ENCODE assay signal across 13 cellular contexts in the genomic region with DNA sequence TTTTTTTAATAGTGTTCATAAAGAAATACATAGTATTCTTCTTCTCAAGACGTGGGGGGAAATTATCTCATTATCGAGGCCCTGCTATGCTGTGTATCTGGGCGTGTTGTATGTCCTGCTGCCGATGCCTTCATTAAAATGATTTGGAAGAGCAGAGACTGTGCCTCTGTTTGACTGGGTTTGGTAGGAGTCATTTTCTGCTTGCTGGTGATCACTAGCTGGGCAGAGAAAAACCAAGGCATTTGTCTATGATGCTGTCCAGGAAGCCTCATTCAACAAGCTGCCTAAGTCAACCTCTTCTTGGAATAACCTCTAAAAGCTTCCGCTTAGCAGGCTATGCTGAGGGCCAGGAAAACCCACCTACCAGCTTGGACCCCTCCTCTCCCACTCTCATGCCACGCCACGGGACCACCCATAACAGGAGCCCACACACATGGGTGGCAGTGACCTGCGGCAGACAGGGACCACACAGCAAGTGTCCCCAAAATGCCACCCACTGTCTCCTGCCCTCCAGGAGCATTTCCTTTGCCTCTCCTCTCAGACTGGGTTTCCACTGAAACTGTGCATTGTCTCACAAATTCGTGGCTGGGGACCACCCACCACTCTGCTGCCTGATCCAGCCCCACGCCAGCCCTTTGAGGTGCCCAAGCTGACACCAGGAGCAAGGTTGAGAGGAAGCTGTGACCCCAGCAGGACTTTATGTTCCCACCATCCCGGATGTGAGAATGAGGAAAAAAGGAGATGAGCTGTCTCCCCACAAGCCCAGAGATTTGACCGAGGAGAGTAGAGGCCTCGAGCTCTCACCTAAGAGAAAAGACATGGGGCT. TPM values are rescaled to one million over a fixed set of nuclear protein-coding genes. Genes with fewer than 3 reads are reported as not detected.
DNase-seq lines count a peak whose midpoint lies in the region; ATAC-seq and TF ChIP-seq lines count a peak whose summit lies in the region.
"Had no signal": no experiment of that assay in that cellular context is flagged by ENCODE, and none has a peak within 500 bp of the region (broad histone marks: within the 10 kb centered on the region; RNA-seq: fewer than 3 reads in every experiment).

No MANE protein-coding gene starts in this region.

- CTCF ChIA-PET in CD8-positive, alpha-beta memory T cell (lab: Charles Lee) = interaction anchor here (0.9 to 13.0 kb wide), 11 partner anchors 10 to 700 kb away, joined by 3 to 338 read pairs (median 3); no protein-coding TSS in a partner anchor
- CTCF ChIA-PET in PC-3 (lab: Charles Lee) = interaction anchor here (0.8 kb wide), 1 partner anchor 331 kb away, joined by 3 read pairs; no protein-coding TSS in a partner anchor

- H3K9me2 ChIP-seq in PC-3 (replicated peaks; ENCODE audit: low read length) = no peaks in the 10 kb centered on the region

- no peaks in the 10 kb centered on the region for H4K20me1 ChIP-seq in PC-3 (ENCODE audit: low read length)

- H3K36me3 ChIP-seq in CD8-positive, alpha-beta memory T cell (ENCODE audit: insufficient read depth, low read length) = peaks cover 49% of the 10 kb centered on the region
- H3K36me3 ChIP-seq in PC-3 (ENCODE audit: low read depth, low read length) = no peaks in the 10 kb centered on the region; the same call in 1 of the 2 replicates
- H3K36me3 ChIP-seq: prostate gland had no signal

- H3K27ac Mint-ChIP-seq in CD8-positive, alpha-beta memory T cell = peak overlapping the region; percentile 96 to 100 (median 100)
- peak overlapping the region; percentile 98 for H3K27ac Mint-ChIP-seq in activated naive CD8-positive, alpha-beta T cell
- H3K27ac Mint-ChIP-seq in nephron = peak overlapping the region; percentile 57 to 97 (median 93)

- no peak overlapping the region for H3K9ac ChIP-seq in PC-3 (ENCODE audit: low read length)

- H3K4me3 Mint-ChIP-seq in CD8-positive, alpha-beta memory T cell = peak overlapping the region; percentile 79 to 93 (median 84)
- H3K4me3 Mint-ChIP-seq in activated naive CD8-positive, alpha-beta T cell = peak overlapping the region; percentile 93
- no peak overlapping the region for H3K4me3 Mint-ChIP-seq in nephron

- H3K9me3 Mint-ChIP-seq in CD8-positive, alpha-beta memory T cell = peaks cover 0 to 4% (median 2%) of the 10 kb centered on the region in 5 donors
- H3K9me3 Mint-ChIP-seq in activated naive CD8-positive, alpha-beta T cell (ENCODE audit: low read depth) = no peaks in the 10 kb centered on the region
- no peaks in the 10 kb centered on the region for H3K9me3 Mint-ChIP-seq in nephron
- H3K9me3 Mint-ChIP-seq: CD14-positive monocyte had no signal

- H3K27me3 ChIP-seq in CD8-positive, alpha-beta memory T cell (ENCODE audit: insufficient read depth, low read length, poor library complexity, severe bottlenecking) = no peaks in the 10 kb centered on the region
- no peaks in the 10 kb centered on the region for H3K27me3 ChIP-seq in PC-3 (ENCODE audit: low read length)

- H3F3A ChIP-seq in PC-3 (ENCODE audit: low read length, unreplicated experiment) = no peaks in the 10 kb centered on the region

- peak overlapping the region; percentile 1 for H3K4me3 ChIP-seq in CD8-positive, alpha-beta memory T cell (ENCODE audit: low read length)
- no peak overlapping the region for H3K4me3 ChIP-seq in PC-3 (ENCODE audit: low read length)
- H3K4me3 ChIP-seq: prostate gland had no signal

- H3K4me2 ChIP-seq in PC-3 (ENCODE audit: low read length) = peak overlapping the region; percentile 7

- TF ChIP-seq CTCF in PC-3 (conservative IDR thresholded peaks at IDR 0.05; ENCODE audit: low read depth, low read length) (no peak), nephron (IDR thresholded peaks at IDR 0.05; ENCODE audit: unreplicated experiment in 3 of 3) (no peak)

- ATAC-seq in PC-3 (no peak), HG02759 (IDR thresholded peaks at IDR 0.05; ENCODE audit: unreplicated experiment) (no peak), left colon (no peak)
- ATAC-seq: Panc1 had no signal

- peak overlapping the region; percentile 32 for H3K27ac ChIP-seq in CD8-positive, alpha-beta memory T cell (ENCODE audit: low read depth, low read length)
- no peak overlapping the region for H3K27ac ChIP-seq in PC-3 (ENCODE audit: low read length)
- H3K27ac ChIP-seq: prostate gland had no signal

- POLR2A ChIA-PET in CD8-positive, alpha-beta memory T cell (lab: Charles Lee) = interaction anchor here (0.6 to 13.3 kb wide), 11 partner anchors 9 to 572 kb away, joined by 3 to 285 read pairs (median 5); a partner anchor contains a TSS
- POLR2A ChIA-PET in PC-3 (lab: Charles Lee; ENCODE audit: unreplicated experiment) = no interaction called here

- H2AFZ ChIP-seq in PC-3 (ENCODE audit: low read length) = no peak overlapping the region

- DNase-seq in CD8-positive, alpha-beta memory T cell = peak in 1 of 5 donors; percentile 30
- DNase-seq in PC-3 = no peak
- no peak for DNase-seq in RKO (ENCODE audit: low spot score)
- DNase-seq in iPS-NIHi11 (ENCODE audit: low spot score) = no peak
- DNase-seq in left colon = no peak
- DNase-seq: NCI-H1092; stimulated activated CD4-positive, alpha-beta T cell treated with anti-CD3 and anti-CD28 coated beads, Interleukin-2, amount 100 ng/mL, for 24 hours had no signal

- H3K9me3 ChIP-seq in CD8-positive, alpha-beta memory T cell (ENCODE audit: low read length) = no peaks in the 10 kb centered on the region
- H3K9me3 ChIP-seq in PC-3 (ENCODE audit: low read length) = no peaks in the 10 kb centered on the region
- H3K9me3 ChIP-seq: prostate gland had no signal

- peaks cover 88 to 97% (median 96%) of the 10 kb centered on the region in 3 donors for H3K4me1 Mint-ChIP-seq in CD8-positive, alpha-beta memory T cell
- peaks cover 85% of the 10 kb centered on the region for H3K4me1 Mint-ChIP-seq in activated naive CD8-positive, alpha-beta T cell (ENCODE audit: low read depth)
- H3K4me1 Mint-ChIP-seq in nephron = peaks cover 53% of the 10 kb centered on the region

- H3K79me2 ChIP-seq in PC-3 (ENCODE audit: low read length) = no peaks in the 10 kb centered on the region

- BruUV-seq in PC-3 (replicated peaks; lab: Mats Ljungman, UMichigan) = no TSS peak

- intact Hi-C loops in PC-3 (cut with micrococcal nuclease) (loop anchor here (10.0 kb wide), 2 partner anchors 77 to 237 kb away; no protein-coding TSS in a partner anchor), left colon (cut with DNase I, micrococcal nuclease) (loop anchor here in 1 of 2 donors (10.0 kb wide), 2 partner anchors 167 to 273 kb away; a partner anchor contains a TSS)

- H3K36me3 Mint-ChIP-seq in CD8-positive, alpha-beta memory T cell = peaks cover 47 to 68% (median 49%) of the 10 kb centered on the region in 3 donors
- H3K36me3 Mint-ChIP-seq in activated naive CD8-positive, alpha-beta T cell = peaks cover 36% of the 10 kb centered on the region
- H3K36me3 Mint-ChIP-seq in nephron (ENCODE audit: low read depth) = no peaks in the 10 kb centered on the region
- H3K36me3 Mint-ChIP-seq: CD14-positive monocyte had no signal

- H3K27me3 Mint-ChIP-seq in CD8-positive, alpha-beta memory T cell = peaks cover 0 to 10% of the 10 kb centered on the region in 2 donors
- no peaks in the 10 kb centered on the region for H3K27me3 Mint-ChIP-seq in activated naive CD8-positive, alpha-beta T cell
- H3K27me3 Mint-ChIP-seq in nephron (ENCODE audit: low read depth) = peaks cover 11% of the 10 kb centered on the region

- H3K4me1 ChIP-seq in CD8-positive, alpha-beta memory T cell (ENCODE audit: insufficient read depth, low read length) = peaks cover 90% of the 10 kb centered on the region
- H3K4me1 ChIP-seq in PC-3 (ENCODE audit: insufficient read depth, low read length) = peaks cover 58% of the 10 kb centered on the region
- H3K4me1 ChIP-seq: prostate gland had no signal

RNA-seq across cellular contexts. Expression of a gene that starts 36.8 kb away (rescaled TPM):
- total RNA-seq in CD8-positive, alpha-beta memory T cell = 100 to 1,000 TPM; 329 to 353 TPM
- 622 TPM for polyA plus RNA-seq in CD8-positive, alpha-beta memory T cell
- total RNA-seq in PC-3 (2014; rRNA removed) = 228 and 258 TPM in 2 replicates
- 100 to 1,000 TPM; 139 to 142 TPM for total RNA-seq in left colon

RNA-seq across cellular contexts. Expression of a gene that starts 45.9 kb away (rescaled TPM):
- 10 to 100 TPM in 1 of 2 experiments, 1 to 10 TPM in 1; 8.4 to 11.4 TPM for total RNA-seq in CD8-positive, alpha-beta memory T cell
- polyA plus RNA-seq in CD8-positive, alpha-beta memory T cell = 13.7 TPM
- total RNA-seq in PC-3 (2014; rRNA removed) = 9.1 and 9.6 TPM in 2 replicates
- total RNA-seq in left colon = 10 to 100 TPM; 16.9 to 19.5 TPM

Comparison
In these comparisons a context has a peak if more than half of its experiments do, and no peak if none do; other contexts are left out.
1. H3K4me3 Mint-ChIP-seq: peak in CD8-positive, alpha-beta memory T cell (7 of 7) and activated naive CD8-positive, alpha-beta T cell (single experiment); none in nephron (0 of 3).
2. Peak in every context shown above with its lines, with median percentiles within 50 percentile points of each other: H3K27ac Mint-ChIP-seq.